ENCODE assay signal across 24 cellular contexts in the genomic region with DNA sequence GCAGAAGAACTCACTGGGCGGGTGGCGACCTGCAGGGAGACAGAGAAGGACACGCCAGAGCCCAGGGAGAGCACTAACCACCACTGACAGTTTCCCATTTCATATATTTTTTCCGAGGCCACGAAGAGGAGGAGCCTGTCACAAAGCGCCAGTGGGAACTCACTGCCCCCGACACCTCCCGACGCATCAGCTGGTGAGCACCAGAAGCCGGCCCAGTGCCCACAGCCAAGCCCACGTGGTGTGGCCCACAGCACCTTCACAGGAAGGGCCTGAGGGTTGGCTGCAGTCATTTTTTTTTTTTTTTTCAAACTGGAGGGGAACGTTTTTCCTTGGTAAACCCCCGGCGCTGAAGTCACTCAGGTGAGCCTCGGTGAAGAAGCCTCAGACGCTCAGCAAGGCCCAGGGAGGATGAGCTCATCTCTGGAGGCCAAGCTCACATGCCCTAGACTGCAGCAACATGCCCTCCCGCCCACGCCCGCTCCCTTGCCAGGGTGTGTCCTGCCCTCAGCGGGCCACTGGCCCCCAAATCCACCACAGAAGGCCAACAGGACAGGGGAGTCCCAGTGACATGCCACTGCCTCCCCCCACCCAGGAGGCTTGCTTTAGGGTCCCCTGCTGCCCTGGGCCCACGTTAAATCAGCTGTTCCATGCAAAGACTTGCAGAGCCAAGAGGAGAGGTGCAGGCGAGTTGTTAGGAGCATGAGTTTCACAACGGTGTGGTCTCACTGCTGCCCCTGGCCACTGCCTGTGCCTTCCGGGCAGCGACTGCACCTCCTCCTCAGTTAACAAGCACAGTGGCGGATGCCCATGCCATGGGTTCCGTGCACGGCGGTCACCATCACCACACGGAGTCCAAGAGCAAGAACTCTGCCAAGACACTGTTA.
DNase-seq lines count a peak whose midpoint lies in the region; ATAC-seq and TF ChIP-seq lines count a peak whose summit lies in the region.
"Had no signal": no experiment of that assay in that cellular context is flagged by ENCODE, and none has a peak within 500 bp of the region (broad histone marks: within the 10 kb centered on the region; RNA-seq: fewer than 3 reads in every experiment).

No MANE protein-coding gene starts in this region.

- H3K27me3 ChIP-seq in neural progenitor cell (no peaks in the 10 kb centered on the region), gastroesophageal sphincter (no peaks in the 10 kb centered on the region)
- H3K27me3 ChIP-seq: body of pancreas had no signal

- H3K27ac ChIP-seq in RWPE1 (peak overlapping the region; percentile 91), epithelial cell of prostate (peak overlapping the region; percentile 80), neural progenitor cell (no peak overlapping the region), gastroesophageal sphincter (no peak overlapping the region)
- H3K27ac ChIP-seq: body of pancreas, thoracic aorta had no signal

- POLR2A ChIA-PET in RWPE1 (lab: Yijun Ruan, JAX; ENCODE audit: low non-redundant PET), result no interaction called here

- WGBS in gastroesophageal sphincter (ENCODE audit: low coverage in 1 of 2), 2 donors, result 53% methylated on average over 9 of the region's 30 CpGs; no CpG with 5 or more reads in 1 of the 2 donors

- peaks cover 10% of the 10 kb centered on the region for H4K20me1 ChIP-seq in neural progenitor cell (ENCODE audit: low read depth)

- H3K4me2 ChIP-seq in neural progenitor cell, result no peak overlapping the region

- no peaks in the 10 kb centered on the region for H3K79me2 ChIP-seq in neural progenitor cell (ENCODE audit: low read depth)

- peak overlapping the region; percentile 50 for H3K27ac Mint-ChIP-seq in neural progenitor cell
- H3K27ac Mint-ChIP-seq: activated B cell treated with CpG ODN at 0.5 μM for 24 hours; activated CD8-positive, alpha-beta memory T cell treated with anti-CD3 and anti-CD28 coated beads, Interleukin-2, amount 10 ng/mL, durations not matched to agents 7 days and 5 days; activated T-cell treated with anti-CD3 and anti-CD28 coated beads, Interleukin-2, amount 50 U/mL, for 72 hours had no signal

- H3F3A ChIP-seq in neural progenitor cell (ENCODE audit: low read depth), result no peaks in the 10 kb centered on the region

- H3K36me3 ChIP-seq in neural progenitor cell (no peaks in the 10 kb centered on the region), gastroesophageal sphincter (no peaks in the 10 kb centered on the region)
- H3K36me3 ChIP-seq: thoracic aorta had no signal

- no peaks in the 10 kb centered on the region for H3K9me3 ChIP-seq in neural progenitor cell (ENCODE audit: low read depth)
- H3K9me3 ChIP-seq in gastroesophageal sphincter, result no peaks in the 10 kb centered on the region
- H3K9me3 ChIP-seq: body of pancreas, thoracic aorta had no signal

- TF ChIP-seq CTCF in RWPE1 (conservative IDR thresholded peaks at IDR 0.05; ENCODE audit: low read depth) (no peak), neural progenitor cell (IDR thresholded peaks at IDR 0.05) (no peak), gastroesophageal sphincter (IDR thresholded peaks at IDR 0.05) (no peak)

- no peak for TF ChIP-seq POLR2A in gastroesophageal sphincter (IDR thresholded peaks at IDR 0.05)

- H3K9me3 Mint-ChIP-seq in neural progenitor cell, result peaks cover 3% of the 10 kb centered on the region
- H3K9me3 Mint-ChIP-seq: activated B cell treated with CpG ODN at 0.5 μM for 24 hours; activated T-cell treated with anti-CD3 and anti-CD28 coated beads, Interleukin-2, amount 50 U/mL, for 72 hours had no signal

- H3K4me3 Mint-ChIP-seq in neural progenitor cell, result no peak overlapping the region
- H3K4me3 Mint-ChIP-seq: activated B cell treated with CpG ODN at 0.5 μM for 24 hours; activated CD8-positive, alpha-beta memory T cell treated with anti-CD3 and anti-CD28 coated beads, Interleukin-2, amount 10 ng/mL, durations not matched to agents 7 days and 5 days; activated T-cell treated with anti-CD3 and anti-CD28 coated beads, Interleukin-2, amount 50 U/mL, for 72 hours had no signal

- H3K4me1 ChIP-seq in neural progenitor cell (no peaks in the 10 kb centered on the region), gastroesophageal sphincter (no peaks in the 10 kb centered on the region)
- H3K4me1 ChIP-seq: body of pancreas had no signal

- H3K36me3 Mint-ChIP-seq in neural progenitor cell, result peaks cover 12% of the 10 kb centered on the region

- no peak for TF ChIP-seq EP300 in gastroesophageal sphincter (IDR thresholded peaks at IDR 0.05)

- H3K4me1 Mint-ChIP-seq in neural progenitor cell, result peaks cover 32% of the 10 kb centered on the region
- H3K4me1 Mint-ChIP-seq: activated B cell treated with CpG ODN at 0.5 μM for 24 hours had no signal

- DNase-seq in D341Med (ENCODE audit: low spot score) (peak; percentile 39), RWPE1 (ENCODE audit: low spot score) (peak; percentile 67), epithelial cell of prostate (ENCODE audit: low read depth, low spot score) (peak; percentile 71), neural progenitor cell (ENCODE audit: low spot score) (no peak), NCI-H526 treated with DMSO at 0.1 percent for 48 hours (lab: John Stamatoyannopoulos, UW) (no peak)
- DNase-seq in activated CD4-positive, alpha-beta T cell treated with anti-CD3 and anti-CD28 coated beads, Interleukin-2, amount 50 U/mL, for 4 hours, result no peak
- DNase-seq: activated B cell treated with CpG ODN at 0.5 μM for 24 hours; activated CD4-positive, alpha-beta T cell treated with anti-CD3 and anti-CD28 coated beads, Interleukin-2, amount 50 U/mL, for 1 hour; activated CD8-positive, alpha-beta memory T cell treated with anti-CD3 and anti-CD28 coated beads, Interleukin-2, amount 10 ng/mL, durations not matched to agents 7 days and 5 days; activated naive CD4-positive, alpha-beta T cell; activated T-cell treated with anti-CD3 and anti-CD28 coated beads, Interleukin-2, amount 50 U/mL, for 72 hours; AML-193; body of pancreas; foreskin fibroblast; HCEC 1CT; mesendoderm; NK-92 treated with Interleukin-12 subunit alpha and Interleukin-12 subunit beta, amount 100 ng/mL, for 24 hours; occipital lobe; stimulated activated CD4-positive, alpha-beta T cell treated with anti-CD3 and anti-CD28 coated beads, Interleukin-15, amount 100 ng/mL, for 24 hours; stimulated activated naive CD4-positive, alpha-beta T cell treated with Interleukin-2 at 50 U/mL for 16 hours had no signal

- no peak overlapping the region for H2AFZ ChIP-seq in neural progenitor cell (replicated peaks)

- H3K4me3 ChIP-seq in neural progenitor cell (no peak overlapping the region), gastroesophageal sphincter (no peak overlapping the region)
- H3K4me3 ChIP-seq: body of pancreas, thoracic aorta had no signal

- H3K27me3 Mint-ChIP-seq in neural progenitor cell (ENCODE audit: insufficient read depth, low read depth), result peaks cover 4% of the 10 kb centered on the region

- no peak overlapping the region for H3K9ac ChIP-seq in neural progenitor cell

- ATAC-seq in HG03095 (IDR thresholded peaks at IDR 0.05; ENCODE audit: unreplicated experiment), result no peak
- no peak for ATAC-seq in gastroesophageal sphincter
- ATAC-seq: activated CD8-positive, alpha-beta memory T cell treated with anti-CD3 and anti-CD28 coated beads, Interleukin-2, amount 10 ng/mL, durations not matched to agents 7 days and 5 days; activated T-cell treated with anti-CD3 and anti-CD28 coated beads, Interleukin-2, amount 50 U/mL, for 72 hours; body of pancreas; left lobe of liver had no signal

- CTCF ChIA-PET in RWPE1 (lab: Yijun Ruan, JAX), result interaction anchor here (0.8 to 1.6 kb wide), 2 partner anchors 10 to 21 kb away, joined by 3 to 4 read pairs; no protein-coding TSS in a partner anchor

Comparison
In these comparisons a context has a peak if more than half of its experiments do, and no peak if none do; other contexts are left out.
1. DNase-seq: peak in D341Med (single experiment), RWPE1 (single experiment) and epithelial cell of prostate (single experiment); none in neural progenitor cell (single experiment), activated CD4-positive, alpha-beta T cell treated with anti-CD3 and anti-CD28 coated beads, Interleukin-2, amount 50 U/mL, for 4 hours (0 of 2) and NCI-H526 treated with DMSO at 0.1 percent for 48 hours (single experiment).
2. H3K27ac ChIP-seq: peak in RWPE1 (single experiment) and epithelial cell of prostate (single experiment); none in neural progenitor cell (single experiment) and gastroesophageal sphincter (0 of 4).